9 cellular contexts compared by ENCODE assay signal in the genomic region with DNA sequence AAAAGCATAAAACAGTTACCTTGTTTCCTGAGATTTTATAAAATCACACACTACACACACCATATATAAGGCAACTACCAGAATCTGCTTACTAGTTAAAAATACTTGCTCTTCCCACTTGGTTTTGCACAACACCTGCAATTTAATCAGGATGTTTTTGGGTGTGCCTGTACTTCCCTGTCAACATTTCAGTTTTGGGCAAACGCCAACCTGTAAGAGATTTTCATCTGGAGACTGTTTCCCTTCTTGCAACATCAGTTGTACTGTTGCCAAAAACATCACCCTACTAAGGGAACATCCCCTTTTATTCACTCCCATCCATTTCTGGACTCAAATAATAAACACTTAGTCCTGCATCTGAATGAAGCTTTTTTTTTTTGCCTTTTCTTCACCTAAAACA.
A peak's percentile ranks its signal among the peaks of the same experiment; 100 is the strongest.
DNase-seq lines count a peak whose midpoint lies in the region; ATAC-seq, FAIRE-seq and TF ChIP-seq lines count a peak whose summit lies in the region.
"Had no signal": no experiment of that assay in that cellular context is flagged by ENCODE, and none has a peak within 500 bp of the region (broad histone marks: within the 10 kb centered on the region; RNA-seq: fewer than 3 reads in every experiment).

No MANE protein-coding gene starts in this region.

- peak; percentile 88 for FAIRE-seq in bronchial epithelial cell (lab: Jason Lieb, UNC)

- H3K36me3 Mint-ChIP-seq in type B pancreatic cell: no peaks in the 10 kb centered on the region

- no peaks in the 10 kb centered on the region for H3K9me3 Mint-ChIP-seq in type B pancreatic cell
- H3K9me3 Mint-ChIP-seq: central memory CD8-positive, alpha-beta T cell had no signal

- no peak overlapping the region for H3K4me3 ChIP-seq in bronchial epithelial cell (ENCODE audit: low read depth, low read length)
- peak overlapping the region in 1 of 2 experiments; percentile 21 for H3K4me3 ChIP-seq in neutrophil (ENCODE audit: low read depth in 1 of 2, low read length in 1 of 2)
- no peak overlapping the region for H3K4me3 ChIP-seq in testis

- TF ChIP-seq CTCF in bronchial epithelial cell (IDR thresholded peaks at IDR 0.05; ENCODE audit: insufficient read depth, low read length, severe bottlenecking): no peak
- no peak for TF ChIP-seq CTCF in neutrophil (IDR thresholded peaks at IDR 0.05)
- TF ChIP-seq CTCF in testis (IDR thresholded peaks at IDR 0.05): no peak
- TF ChIP-seq CTCF in type B pancreatic cell (conservative IDR thresholded peaks at IDR 0.05): no peak

- peak overlapping the region; percentile 72 for H3K27ac ChIP-seq in neutrophil
- H3K27ac ChIP-seq in testis: no peak overlapping the region

- 34 to 44% methylated on average over 1 of the region's 1 CpG for WGBS in testis, 2 donors

- no peaks in the 10 kb centered on the region for H3K4me1 Mint-ChIP-seq in type B pancreatic cell (ENCODE audit: unreplicated experiment)
- H3K4me1 Mint-ChIP-seq: central memory CD8-positive, alpha-beta T cell had no signal

- intact Hi-C loops in testis (cut with DNase I; ENCODE audit: low total_unique reads): no loop called here

- H3K27me3 Mint-ChIP-seq in type B pancreatic cell: no peaks in the 10 kb centered on the region

- H3K36me3 ChIP-seq in bronchial epithelial cell (ENCODE audit: control insufficient read depth, insufficient read depth, low read length) (no peaks in the 10 kb centered on the region), neutrophil (no peaks in the 10 kb centered on the region), testis (ENCODE audit: low read depth, missing control alignments) (no peaks in the 10 kb centered on the region)

- H3K4me3 Mint-ChIP-seq in type B pancreatic cell: no peak overlapping the region
- H3K4me3 Mint-ChIP-seq: central memory CD8-positive, alpha-beta T cell had no signal

- DNase-seq in EH (ENCODE audit: low read depth): peak; percentile 77
- peak; percentile 81 for DNase-seq in NCI-H2029 (lab: John Stamatoyannopoulos, UW)
- DNase-seq in bronchial epithelial cell (ENCODE audit: low read depth): peak; percentile 99
- no peak for DNase-seq in testis
- no peak for DNase-seq in type B pancreatic cell (ENCODE audit: extremely low spot score, unreplicated experiment)

- H3K27ac Mint-ChIP-seq in type B pancreatic cell: no peak overlapping the region

- ATAC-seq in HG03565 (IDR thresholded peaks at IDR 0.05; ENCODE audit: unreplicated experiment) (no peak), HG03442 (IDR thresholded peaks at IDR 0.05; ENCODE audit: unreplicated experiment) (no peak)

- H3K27me3 ChIP-seq in bronchial epithelial cell (ENCODE audit: control insufficient read depth, insufficient read depth, low read length) (no peaks in the 10 kb centered on the region), neutrophil (no peaks in the 10 kb centered on the region), testis (no peaks in the 10 kb centered on the region)

- H3K9me3 ChIP-seq in neutrophil (no peaks in the 10 kb centered on the region), testis (no peaks in the 10 kb centered on the region)

- TF ChIP-seq POLR2A in testis (IDR thresholded peaks at IDR 0.05): no peak

- H3K4me1 ChIP-seq in neutrophil (ENCODE audit: control insufficient read depth in 1 of 2, insufficient read depth in 1 of 2, low read depth in 1 of 2, low read length in 1 of 2) (peaks cover 42 to 45% of the 10 kb centered on the region in 2 experiments), testis (no peaks in the 10 kb centered on the region)

Comparison
In these comparisons a context has a peak if more than half of its experiments do, and no peak if none do; other contexts are left out.
1. DNase-seq: peak in EH (single experiment), NCI-H2029 (single experiment) and bronchial epithelial cell (single experiment); none in testis (single experiment) and type B pancreatic cell (single experiment).